ENCODE assay signal across 13 cellular contexts in genomic region chr3:124298951-124299350, GRCh38.
A peak's percentile ranks its signal among the peaks of the same experiment; 100 is the strongest.
DNase-seq lines count a peak whose midpoint lies in the region; TF ChIP-seq lines count a peak whose summit lies in the region.
"Had no signal": no experiment of that assay in that cellular context is flagged by ENCODE, and none has a peak within 500 bp of the region (broad histone marks: within the 10 kb centered on the region; RNA-seq: fewer than 3 reads in every experiment).

No MANE protein-coding gene starts in this region.

- no peak overlapping the region for H2AK5ac ChIP-seq in trophoblast cell (ENCODE audit: low read length)

- H3K27me3 ChIP-seq in trophoblast cell (ENCODE audit: insufficient read depth, low read length) (no peaks in the 10 kb centered on the region), mammary epithelial cell (ENCODE audit: insufficient read depth, low read length) (no peaks in the 10 kb centered on the region)
- H3K27me3 ChIP-seq: hepatocyte had no signal

- H3K4me2 ChIP-seq in trophoblast cell (ENCODE audit: low read length) (peak overlapping the region; percentile 32), mammary epithelial cell (ENCODE audit: insufficient read depth, low read depth, low read length) (no peak overlapping the region)
- H3K4me2 ChIP-seq: hepatocyte, PC-9 had no signal

- H3K9me3 ChIP-seq in trophoblast cell (ENCODE audit: insufficient read depth, low read depth, low read length) (no peaks in the 10 kb centered on the region), mammary epithelial cell (replicated peaks; ENCODE audit: insufficient read depth, low read length) (no peaks in the 10 kb centered on the region)

- H3K4me1 Mint-ChIP-seq in brain = peaks cover 73% of the 10 kb centered on the region
- H3K4me1 Mint-ChIP-seq: activated CD4-positive, alpha-beta memory T cell treated with anti-CD3 and anti-CD28 coated beads, Interleukin-2, amount 10 ng/mL, durations not matched to agents 7 days and 5 days; central memory CD8-positive, alpha-beta T cell had no signal

- no peak overlapping the region for H3K4ac ChIP-seq in trophoblast cell (ENCODE audit: low read depth, low read length)

- no peaks in the 10 kb centered on the region for H4K20me1 ChIP-seq in mammary epithelial cell (ENCODE audit: insufficient read depth, low read length)

- H3K14ac ChIP-seq in trophoblast cell (ENCODE audit: low read length) = peak overlapping the region; percentile 23

- no peak overlapping the region for H4K91ac ChIP-seq in trophoblast cell (ENCODE audit: low read depth, low read length)

- peak; percentile 35 for DNase-seq in GM12865 (ENCODE audit: low read depth)
- peak; percentile 76 for DNase-seq in HK-2 (ENCODE audit: unreplicated experiment)
- DNase-seq in trophoblast cell = peak; percentile 48 to 54
- no peak for DNase-seq in GM19238 (ENCODE audit: insufficient read length, low spot score)
- no peak for DNase-seq in NCI-H2107 (lab: John Stamatoyannopoulos, UW)
- DNase-seq in mammary epithelial cell = no peak
- DNase-seq in globus pallidus (ENCODE audit: low spot score) = no peak
- DNase-seq: activated CD4-positive, alpha-beta memory T cell treated with anti-CD3 and anti-CD28 coated beads, Interleukin-2, amount 10 ng/mL, durations not matched to agents 7 days and 5 days; T-helper 2 cell had no signal

- H3K36me3 Mint-ChIP-seq in brain = peaks cover 11% of the 10 kb centered on the region

- H3K9ac ChIP-seq in trophoblast cell (ENCODE audit: low read length) (no peak overlapping the region), mammary epithelial cell (ENCODE audit: insufficient read depth, low read length) (no peak overlapping the region)

- CTCF ChIA-PET in mammary epithelial cell (lab: Charles Lee; ENCODE audit: low non-redundant PET) = no interaction called here

- H3K79me2 ChIP-seq in trophoblast cell (ENCODE audit: control insufficient read depth, insufficient read depth, low read length, poor library complexity) (no peaks in the 10 kb centered on the region), mammary epithelial cell (ENCODE audit: insufficient read depth, low read length) (no peaks in the 10 kb centered on the region)
- H3K79me2 ChIP-seq: hepatocyte had no signal

- no peaks in the 10 kb centered on the region for H3K27me3 Mint-ChIP-seq in brain

- H2BK5ac ChIP-seq in trophoblast cell (ENCODE audit: low read depth, low read length, poor library complexity) = no peak overlapping the region

- peaks cover 12 to 25% of the 10 kb centered on the region in 2 experiments for H3K4me1 ChIP-seq in trophoblast cell (ENCODE audit: control insufficient read depth in 1 of 2, insufficient read depth in 2 of 2, low read length in 2 of 2)
- no peaks in the 10 kb centered on the region for H3K4me1 ChIP-seq in mammary epithelial cell (ENCODE audit: insufficient read depth, low read length)

- H4K12ac ChIP-seq in trophoblast cell (ENCODE audit: low read depth, low read length) = no peak overlapping the region

- H3K36me3 ChIP-seq in trophoblast cell (ENCODE audit: control insufficient read depth in 1 of 2, insufficient read depth in 2 of 2, low read length in 2 of 2) = no peaks in the 10 kb centered on the region
- H3K36me3 ChIP-seq in mammary epithelial cell (ENCODE audit: insufficient read depth, low read length) = no peaks in the 10 kb centered on the region

- H2AFZ ChIP-seq in trophoblast cell (ENCODE audit: insufficient read depth, low read length, poor library complexity) (no peak overlapping the region), mammary epithelial cell (ENCODE audit: low read depth, low read length) (no peak overlapping the region)
- H2AFZ ChIP-seq: hepatocyte, PC-9 had no signal

- peak overlapping the region in 3 of 5 experiments; percentile 5 to 61 (median 6) for H3K27ac Mint-ChIP-seq in brain
- H3K27ac Mint-ChIP-seq: activated CD4-positive, alpha-beta memory T cell treated with anti-CD3 and anti-CD28 coated beads, Interleukin-2, amount 10 ng/mL, durations not matched to agents 7 days and 5 days had no signal

- no peak overlapping the region for H3K18ac ChIP-seq in trophoblast cell (ENCODE audit: low read length)

- no peak overlapping the region for H3K4me3 Mint-ChIP-seq in brain
- H3K4me3 Mint-ChIP-seq: activated CD4-positive, alpha-beta memory T cell treated with anti-CD3 and anti-CD28 coated beads, Interleukin-2, amount 10 ng/mL, durations not matched to agents 7 days and 5 days; central memory CD8-positive, alpha-beta T cell had no signal

- H3K27ac ChIP-seq in trophoblast cell (ENCODE audit: low read depth, low read length) (peak overlapping the region; percentile 22), mammary epithelial cell (ENCODE audit: insufficient read depth, low read depth, low read length) (no peak overlapping the region)
- H3K27ac ChIP-seq: hepatocyte, PC-9 had no signal

- no peak overlapping the region for H4K8ac ChIP-seq in trophoblast cell (ENCODE audit: low read depth, low read length)

- H3K4me3 ChIP-seq in GM12865 (ENCODE audit: low read depth, low read length) = no peak overlapping the region
- no peak overlapping the region for H3K4me3 ChIP-seq in trophoblast cell (ENCODE audit: low read depth, low read length)
- H3K4me3 ChIP-seq in mammary epithelial cell (replicated peaks in 1 of 3; ENCODE audit: insufficient read depth in 1 of 3, low read depth in 2 of 3, low read length in 3 of 3) = no peak overlapping the region
- H3K4me3 ChIP-seq: hepatocyte, PC-9 had no signal

- H2BK120ac ChIP-seq in trophoblast cell (ENCODE audit: insufficient read depth, low read length, poor library complexity) = no peak overlapping the region

- H3K79me1 ChIP-seq in trophoblast cell (ENCODE audit: low read length) = no peaks in the 10 kb centered on the region

- no peak overlapping the region for H3K23ac ChIP-seq in trophoblast cell (ENCODE audit: low read length)

- no CpG with 5 or more reads among the region's 6 CpGs for WGBS in trophoblast cell (ENCODE audit: extremely low coverage, insufficient coverage, insufficient read length)
- 34% methylated on average over 3 of the region's 6 CpGs for WGBS in mammary epithelial cell (ENCODE audit: low coverage, missing lambda C conversion rate)

- dilution Hi-C loops in mammary epithelial cell (cut with HindIII; ENCODE audit: low sequenced_read_pairs) = no loop called here

- H3K9me3 Mint-ChIP-seq in brain = peaks cover 0 to 4% (median 0%) of the 10 kb centered on the region in 5 experiments
- H3K9me3 Mint-ChIP-seq: activated CD4-positive, alpha-beta memory T cell treated with anti-CD3 and anti-CD28 coated beads, Interleukin-2, amount 10 ng/mL, durations not matched to agents 7 days and 5 days had no signal

- intact Hi-C loops in mammary epithelial cell (cut with micrococcal nuclease) = no loop called here

- no peak for TF ChIP-seq CTCF in GM12865 (IDR thresholded peaks at IDR 0.05; ENCODE audit: insufficient read depth, low read depth, low read length, missing control alignments)
- no peak for TF ChIP-seq CTCF in brain (conservative IDR thresholded peaks at IDR 0.05)
- no peak for TF ChIP-seq CTCF in mammary epithelial cell (conservative IDR thresholded peaks at IDR 0.05 in 1 of 2, IDR thresholded peaks at IDR 0.05 in 1 of 2; ENCODE audit: extremely low read depth in 1 of 2, insufficient read depth in 1 of 2, low read depth in 1 of 2, low read length in 2 of 2)

- in situ Hi-C loops in mammary epithelial cell (cut with MboI; ENCODE audit: low sequenced_read_pairs in 2 of 2) = loop anchor here in 1 of 2 donors (25.0 kb wide), 1 partner anchor 287 kb away; no protein-coding TSS in a partner anchor

- no TSS peak for BruUV-seq in mammary epithelial cell (replicated peaks; lab: Mats Ljungman, UMichigan)

- peak overlapping the region; percentile 27 for H2BK12ac ChIP-seq in trophoblast cell (ENCODE audit: low read length)

Comparison
In these comparisons a context has a peak if more than half of its experiments do, and no peak if none do; other contexts are left out.
1. DNase-seq: peak in GM12865 (single experiment), HK-2 (single experiment) and trophoblast cell (2 of 2); none in GM19238 (single experiment), NCI-H2107 (single experiment), mammary epithelial cell (single experiment) and globus pallidus (single experiment).